25 cellular contexts compared by ENCODE assay signal in the genomic region with DNA sequence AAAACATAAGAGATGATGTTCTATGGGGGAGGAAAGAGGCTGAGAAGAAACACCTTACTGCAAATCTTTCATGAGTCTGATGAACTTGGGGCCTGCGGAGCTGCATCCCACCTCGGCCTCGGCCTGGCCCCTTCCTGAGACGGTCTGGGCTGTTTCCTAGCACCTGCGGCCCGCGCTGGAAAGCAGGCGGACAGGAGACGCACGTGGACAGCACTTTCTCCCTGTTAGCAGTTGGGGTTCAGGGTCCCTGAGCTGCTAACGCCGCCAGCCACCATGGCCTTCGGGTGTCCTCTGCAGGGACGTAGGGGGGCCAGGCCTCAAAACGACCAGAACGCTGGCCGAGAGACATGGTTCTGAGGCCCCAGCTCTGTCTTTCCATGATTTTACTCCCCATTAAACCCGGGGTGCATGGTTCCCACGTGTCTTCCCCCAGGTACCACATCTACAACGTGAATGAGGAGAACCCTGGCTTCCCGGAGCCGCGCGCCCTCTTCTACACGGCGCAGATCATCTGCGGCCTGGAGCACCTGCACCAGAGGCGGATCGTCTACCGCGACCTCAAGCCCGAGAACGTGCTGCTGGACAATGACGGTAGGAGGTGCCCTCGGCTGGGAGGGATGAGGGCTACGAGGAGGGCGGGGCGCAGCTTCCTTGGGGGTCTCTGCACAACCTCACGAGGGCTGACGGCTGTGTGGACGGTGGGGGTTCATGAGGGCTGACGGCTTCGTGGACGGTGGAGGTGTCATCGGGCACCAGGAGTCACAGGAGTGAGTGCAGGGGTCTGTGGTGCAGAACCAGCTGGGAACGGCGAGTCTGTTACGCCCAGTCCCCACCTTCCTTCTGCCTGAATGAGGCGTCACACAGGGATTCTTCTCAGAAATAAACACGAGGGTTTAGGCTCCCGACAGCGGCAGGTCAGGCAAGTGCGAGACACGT. TPM values are rescaled to one million over a fixed set of nuclear protein-coding genes. Genes with fewer than 3 reads are reported as not detected.
DNase-seq lines count a peak whose midpoint lies in the region; FAIRE-seq and TF ChIP-seq lines count a peak whose summit lies in the region.
"Had no signal": no experiment of that assay in that cellular context is flagged by ENCODE, and none has a peak within 500 bp of the region (broad histone marks: within the 10 kb centered on the region; RNA-seq: fewer than 3 reads in every experiment).

No MANE protein-coding gene starts in this region.

- no peaks in the 10 kb centered on the region for H3K79me1 ChIP-seq in trophoblast cell (ENCODE audit: low read length)

- no peak overlapping the region for H2AFZ ChIP-seq in trophoblast cell (ENCODE audit: insufficient read depth, low read length, poor library complexity)

- no peak overlapping the region for H4K8ac ChIP-seq in trophoblast cell (ENCODE audit: low read depth, low read length)

- H3K4me3 Mint-ChIP-seq in activated T-cell treated with anti-CD3 and anti-CD28 coated beads, Interleukin-2, amount 50 U/mL, for 24 hours: no peak overlapping the region
- H3K4me3 Mint-ChIP-seq in mesothelial cell of epicardium (no peak overlapping the region), type B pancreatic cell (no peak overlapping the region)
- H3K4me3 Mint-ChIP-seq: activated T-helper 1 cell treated with anti-CD3 and anti-CD28 coated beads, Interleukin-12 subunit alpha, Interleukin-12 subunit beta, Interleukin-2, Interleukin-4 antibody, amounts not matched to agents 30 ng/mL and 10 ng/mL and 1 ng/mL, durations not matched to agents 14 hours and 24 hours and 36 hours; T-cell had no signal

- intact Hi-C loops in dorsolateral prefrontal cortex (cut with DNase I): no loop called here

- no peak overlapping the region for H3K14ac ChIP-seq in trophoblast cell (ENCODE audit: low read length)

- H2BK12ac ChIP-seq in trophoblast cell (ENCODE audit: low read length): no peak overlapping the region

- WGBS in trophoblast cell (ENCODE audit: extremely low coverage, insufficient coverage, insufficient read length): no CpG with 5 or more reads among the region's 54 CpGs

- H3K23ac ChIP-seq in trophoblast cell (ENCODE audit: low read length): no peak overlapping the region

- H3K36me3 ChIP-seq in trophoblast cell (ENCODE audit: control insufficient read depth in 1 of 2, insufficient read depth in 2 of 2, low read length in 2 of 2): no peaks in the 10 kb centered on the region
- H3K36me3 ChIP-seq: adrenal gland; BLaER1 treated with 17β-estradiol and CSF1 and Interleukin-3, amounts not matched to agents 10 nM and 100 nM; gastrocnemius medialis; tibial nerve had no signal

- DNase-seq in activated T-cell treated with anti-CD3 and anti-CD28 coated beads, Interleukin-2, amount 50 U/mL, for 24 hours: peak; percentile 25
- no peak for DNase-seq in activated T-cell treated with anti-CD3 and anti-CD28 coated beads, Interleukin-2, amount 50 U/mL, for 48 hours
- peak in 6 of 10 donors; percentile 14 to 39 (median 24) for DNase-seq in dorsolateral prefrontal cortex
- DNase-seq in mesothelial cell of epicardium (ENCODE audit: low spot score in 2 of 2, unreplicated experiment in 2 of 2): peak; percentile 14 to 35
- peak; percentile 67 for DNase-seq in type B pancreatic cell (ENCODE audit: extremely low spot score, unreplicated experiment)
- no peak for DNase-seq in GM12892 (ENCODE audit: insufficient read length)
- no peak for DNase-seq in NK-92 treated with Interleukin-12 subunit alpha and Interleukin-12 subunit beta, amount 100 ng/mL, for 24 hours (lab: John Stamatoyannopoulos, UW)
- no peak for DNase-seq in trophoblast cell
- DNase-seq: activated CD8-positive, alpha-beta T cell treated with anti-CD3 and anti-CD28 coated beads, Interleukin-2, amount 10 ng/mL, durations not matched to agents 7 days and 5 days; NCI-H1105 treated with DMSO at 0.1 percent for 48 hours; NCI-H2107; NCI-H510A treated with DMSO at 0.1 percent for 48 hours; stimulated activated naive CD4-positive, alpha-beta T cell had no signal

- no peak overlapping the region for H2AK5ac ChIP-seq in trophoblast cell (ENCODE audit: low read length)

- no peak overlapping the region for H2BK5ac ChIP-seq in trophoblast cell (ENCODE audit: low read depth, low read length, poor library complexity)

- no peak overlapping the region for H3K27ac Mint-ChIP-seq in activated T-cell treated with anti-CD3 and anti-CD28 coated beads, Interleukin-2, amount 50 U/mL, for 24 hours
- H3K27ac Mint-ChIP-seq in mesothelial cell of epicardium (no peak overlapping the region), type B pancreatic cell (no peak overlapping the region)
- H3K27ac Mint-ChIP-seq: T-cell had no signal

- no peak overlapping the region for H3K4ac ChIP-seq in trophoblast cell (ENCODE audit: low read depth, low read length)

- H3K27me3 ChIP-seq in dorsolateral prefrontal cortex: no peaks in the 10 kb centered on the region
- no peaks in the 10 kb centered on the region for H3K27me3 ChIP-seq in trophoblast cell (ENCODE audit: insufficient read depth, low read length)
- H3K27me3 ChIP-seq: adrenal gland; BLaER1 treated with 17β-estradiol and CSF1 and Interleukin-3, amounts not matched to agents 10 nM and 100 nM; tibial nerve had no signal

- H3K9ac ChIP-seq in trophoblast cell (ENCODE audit: low read length): no peak overlapping the region
- H3K9ac ChIP-seq: BLaER1 treated with 17β-estradiol and CSF1 and Interleukin-3, amounts not matched to agents 10 nM and 100 nM had no signal

- H3K27ac ChIP-seq in dorsolateral prefrontal cortex (no peak overlapping the region), trophoblast cell (ENCODE audit: low read depth, low read length) (no peak overlapping the region)
- H3K27ac ChIP-seq: A549; adrenal gland; BLaER1 treated with 17β-estradiol and CSF1 and Interleukin-3, amounts not matched to agents 10 nM and 100 nM; gastrocnemius medialis; tibial nerve had no signal

- no peaks in the 10 kb centered on the region for H3K4me1 Mint-ChIP-seq in activated T-cell treated with anti-CD3 and anti-CD28 coated beads, Interleukin-2, amount 50 U/mL, for 24 hours (ENCODE audit: low read depth)
- H3K4me1 Mint-ChIP-seq in mesothelial cell of epicardium (no peaks in the 10 kb centered on the region), type B pancreatic cell (ENCODE audit: unreplicated experiment) (no peaks in the 10 kb centered on the region)

- H3K9me3 Mint-ChIP-seq in activated T-cell treated with anti-CD3 and anti-CD28 coated beads, Interleukin-2, amount 50 U/mL, for 24 hours: no peaks in the 10 kb centered on the region
- H3K9me3 Mint-ChIP-seq in mesothelial cell of epicardium (no peaks in the 10 kb centered on the region), type B pancreatic cell (no peaks in the 10 kb centered on the region)
- H3K9me3 Mint-ChIP-seq: activated T-helper 1 cell treated with anti-CD3 and anti-CD28 coated beads, Interleukin-12 subunit alpha, Interleukin-12 subunit beta, Interleukin-2, Interleukin-4 antibody, amounts not matched to agents 30 ng/mL and 10 ng/mL and 1 ng/mL, durations not matched to agents 14 hours and 24 hours and 36 hours; T-cell had no signal

- H3K79me2 ChIP-seq in trophoblast cell (ENCODE audit: control insufficient read depth, insufficient read depth, low read length, poor library complexity): no peaks in the 10 kb centered on the region

- H3K4me3 ChIP-seq in dorsolateral prefrontal cortex (no peak overlapping the region), trophoblast cell (ENCODE audit: low read depth, low read length) (no peak overlapping the region)
- H3K4me3 ChIP-seq: A549; adrenal gland; BLaER1 treated with 17β-estradiol and CSF1 and Interleukin-3, amounts not matched to agents 10 nM and 100 nM; gastrocnemius medialis; tibial nerve had no signal

- no peak overlapping the region for H3K18ac ChIP-seq in trophoblast cell (ENCODE audit: low read length)

- H3K4me1 ChIP-seq in trophoblast cell (ENCODE audit: control insufficient read depth in 1 of 2, insufficient read depth in 2 of 2, low read length in 2 of 2): no peaks in the 10 kb centered on the region
- H3K4me1 ChIP-seq: A549, adrenal gland, gastrocnemius medialis, tibial nerve had no signal

- H4K12ac ChIP-seq in trophoblast cell (ENCODE audit: low read depth, low read length): no peak overlapping the region

- H3K27me3 Mint-ChIP-seq in activated T-cell treated with anti-CD3 and anti-CD28 coated beads, Interleukin-2, amount 50 U/mL, for 24 hours: peaks cover 3% of the 10 kb centered on the region
- H3K27me3 Mint-ChIP-seq in mesothelial cell of epicardium (ENCODE audit: low read depth) (no peaks in the 10 kb centered on the region), type B pancreatic cell (peaks cover 3% of the 10 kb centered on the region)

- no peak for TF ChIP-seq POLR2A in GM12892 (IDR thresholded peaks at IDR 0.05; ENCODE audit: low read depth, low read length)

- no peak overlapping the region for H2BK120ac ChIP-seq in trophoblast cell (ENCODE audit: insufficient read depth, low read length, poor library complexity)

- no peaks in the 10 kb centered on the region for H3K36me3 Mint-ChIP-seq in activated T-cell treated with anti-CD3 and anti-CD28 coated beads, Interleukin-2, amount 50 U/mL, for 24 hours (ENCODE audit: low read depth)
- H3K36me3 Mint-ChIP-seq in mesothelial cell of epicardium (no peaks in the 10 kb centered on the region), type B pancreatic cell (no peaks in the 10 kb centered on the region)
- H3K36me3 Mint-ChIP-seq: T-cell had no signal

- no peak for TF ChIP-seq CTCF in dorsolateral prefrontal cortex (IDR thresholded peaks at IDR 0.05 in 54 of 56, conservative IDR thresholded peaks at IDR 0.05 in 2 of 56; ENCODE audit: low read depth in 1 of 56, partially characterized antibody in 56 of 56)
- TF ChIP-seq CTCF in mesothelial cell of epicardium (IDR thresholded peaks at IDR 0.05; ENCODE audit: unreplicated experiment): no peak
- TF ChIP-seq CTCF in type B pancreatic cell (conservative IDR thresholded peaks at IDR 0.05): no peak

- FAIRE-seq in GM12892 (lab: Jason Lieb, UNC): no peak
- FAIRE-seq: A549, bronchial epithelial cell, GM19239 had no signal

- H4K91ac ChIP-seq in trophoblast cell (ENCODE audit: low read depth, low read length): no peak overlapping the region

- H3K4me2 ChIP-seq in trophoblast cell (ENCODE audit: low read length): no peak overlapping the region
- H3K4me2 ChIP-seq: A549; BLaER1 treated with 17β-estradiol and CSF1 and Interleukin-3, amounts not matched to agents 10 nM and 100 nM had no signal

- H3K9me3 ChIP-seq in trophoblast cell (ENCODE audit: insufficient read depth, low read depth, low read length): peaks cover 4% of the 10 kb centered on the region
- H3K9me3 ChIP-seq: A549; adrenal gland; BLaER1 treated with 17β-estradiol and CSF1 and Interleukin-3, amounts not matched to agents 10 nM and 100 nM; gastrocnemius medialis; tibial nerve had no signal

RNA-seq across cellular contexts. Expression of a gene that starts 4.3 kb away (rescaled TPM):
- 1 to 10 TPM in 10 of 120 experiments, under 1 TPM in 87, not detected in 23; 0.12 to 2.2 (median 0.44) TPM for total RNA-seq in dorsolateral prefrontal cortex
- total RNA-seq in mesothelial cell of epicardium: 0.20 to 0.41 TPM (median 0.34 TPM) in 3 replicates
- total RNA-seq in type B pancreatic cell (ENCODE audit: low replicate concordance): 0.24 and 0.85 TPM in 2 replicates
- not detected for polyA plus RNA-seq in GM12892 (2012; ENCODE audit: missing spikeins)
- polyA plus RNA-seq in trophoblast cell (2013): 0.01 and 0.03 TPM in 2 replicates
- total RNA-seq: activated T-helper 1 cell treated with anti-CD3 and anti-CD28 coated beads, Interleukin-12 subunit alpha, Interleukin-12 subunit beta, Interleukin-2, Interleukin-4 antibody, amounts not matched to agents 30 ng/mL and 10 ng/mL and 1 ng/mL, durations not matched to agents 14 hours and 24 hours and 36 hours; bronchial epithelial cell; H4; T-cell; tibial nerve had no signal
- polyA plus RNA-seq: A549, esophagus had no signal

RNA-seq across cellular contexts. Expression of a gene that starts 13.3 kb away (rescaled TPM):
- total RNA-seq in dorsolateral prefrontal cortex (not detected), mesothelial cell of epicardium (not detected in 3 replicates), type B pancreatic cell (ENCODE audit: low replicate concordance) (2.0 and 26.7 TPM in 2 replicates)
- polyA plus RNA-seq in GM12892 (2012; ENCODE audit: missing spikeins): 0.17 TPM
- polyA plus RNA-seq in trophoblast cell (2013): not detected in 2 replicates
- total RNA-seq: activated CD8-positive, alpha-beta T cell treated with anti-CD3 and anti-CD28 coated beads, Interleukin-2, amount 10 ng/mL, durations not matched to agents 7 days and 5 days; activated T-helper 1 cell treated with anti-CD3 and anti-CD28 coated beads, Interleukin-12 subunit alpha, Interleukin-12 subunit beta, Interleukin-2, Interleukin-4 antibody, amounts not matched to agents 30 ng/mL and 10 ng/mL and 1 ng/mL, durations not matched to agents 14 hours and 24 hours and 36 hours; adrenal gland; bronchial epithelial cell; G401; gastrocnemius medialis; H4; T-cell; tibial nerve had no signal
- polyA plus RNA-seq: A549, adrenal gland had no signal

Comparison
In these comparisons a context has a peak if more than half of its experiments do, and no peak if none do; other contexts are left out.
1. DNase-seq: peak in activated T-cell treated with anti-CD3 and anti-CD28 coated beads, Interleukin-2, amount 50 U/mL, for 24 hours (single experiment), dorsolateral prefrontal cortex (6 of 10), mesothelial cell of epicardium (2 of 2) and type B pancreatic cell (single experiment); none in activated T-cell treated with anti-CD3 and anti-CD28 coated beads, Interleukin-2, amount 50 U/mL, for 48 hours (0 of 2), GM12892 (single experiment), NK-92 treated with Interleukin-12 subunit alpha and Interleukin-12 subunit beta, amount 100 ng/mL, for 24 hours (single experiment) and trophoblast cell (0 of 2).